ENCODE assay signal across 2 cellular contexts in genomic region chr22:49954354-49954753, GRCh38.
TF ChIP-seq lines count a peak whose summit lies in the region.

No MANE protein-coding gene starts in this region.

TF ChIP-seq in IMR-90, 13 proteins besides CTCF, POLR2A, EP300 and RAD21:
- TF ChIP-seq SMC3 (IDR thresholded peaks at IDR 0.05; ENCODE audit: low read depth, low read length) (no peak), NFE2L2 (IDR thresholded peaks at IDR 0.05; ENCODE audit: low read depth, low read length) (no peak), FOS (IDR thresholded peaks at IDR 0.05; ENCODE audit: low read depth, low read length) (no peak), ELK1 (IDR thresholded peaks at IDR 0.05; ENCODE audit: borderline replicate concordance, low read depth, low read length) (no peak), BHLHE40 (IDR thresholded peaks at IDR 0.05; ENCODE audit: low read depth, low read length) (no peak), RCOR1 (IDR thresholded peaks at IDR 0.05; ENCODE audit: insufficient replicate concordance, low read length) (no peak), RFX5 (IDR thresholded peaks at IDR 0.05; ENCODE audit: low read depth, low read length) (no peak), CHD1 (IDR thresholded peaks at IDR 0.05; ENCODE audit: low read depth, low read length) (no peak), MAZ (IDR thresholded peaks at IDR 0.05; ENCODE audit: borderline replicate concordance, low read depth, low read length) (no peak), MAFK (IDR thresholded peaks at IDR 0.05; ENCODE audit: low read depth, low read length) (no peak), CEBPB (IDR thresholded peaks at IDR 0.05; ENCODE audit: low read depth, low read length) (no peak), MXI1 (IDR thresholded peaks at IDR 0.05; ENCODE audit: borderline replicate concordance, low read depth, low read length) (no peak)
- TF ChIP-seq, protein P1, sequence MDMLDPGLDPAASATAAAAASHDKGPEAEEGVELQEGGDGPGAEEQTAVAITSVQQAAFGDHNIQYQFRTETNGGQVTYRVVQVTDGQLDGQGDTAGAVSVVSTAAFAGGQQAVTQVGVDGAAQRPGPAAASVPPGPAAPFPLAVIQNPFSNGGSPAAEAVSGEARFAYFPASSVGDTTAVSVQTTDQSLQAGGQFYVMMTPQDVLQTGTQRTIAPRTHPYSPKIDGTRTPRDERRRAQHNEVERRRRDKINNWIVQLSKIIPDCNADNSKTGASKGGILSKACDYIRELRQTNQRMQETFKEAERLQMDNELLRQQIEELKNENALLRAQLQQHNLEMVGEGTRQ (IDR thresholded peaks at IDR 0.05; ENCODE audit: low read depth, low read length): no peak

TF ChIP-seq in GM23338, 12 proteins besides CTCF, POLR2A, EP300 and RAD21:
- TF ChIP-seq POLR2AphosphoS5 (IDR thresholded peaks at IDR 0.05; ENCODE audit: low read depth) (no peak), JUNB (IDR thresholded peaks at IDR 0.05; ENCODE audit: unreplicated experiment) (no peak), CREB1 (CRISPR knock-in tag; IDR thresholded peaks at IDR 0.05; ENCODE audit: low read depth) (no peak), EZH2 (IDR thresholded peaks at IDR 0.05; ENCODE audit: low read depth, unreplicated experiment) (no peak), STAT1 (IDR thresholded peaks at IDR 0.05; ENCODE audit: unreplicated experiment) (no peak), EZH2phosphoT487 (IDR thresholded peaks at IDR 0.05; ENCODE audit: unreplicated experiment) (no peak), ZNF331 (CRISPR knock-in tag; IDR thresholded peaks at IDR 0.05; ENCODE audit: low read depth) (no peak), ZNF114 (CRISPR knock-in tag; IDR thresholded peaks at IDR 0.05) (no peak), NANOG (IDR thresholded peaks at IDR 0.05; ENCODE audit: borderline replicate concordance) (no peak), ETS1 (IDR thresholded peaks at IDR 0.05) (no peak)
- TF ChIP-seq, protein P2, sequence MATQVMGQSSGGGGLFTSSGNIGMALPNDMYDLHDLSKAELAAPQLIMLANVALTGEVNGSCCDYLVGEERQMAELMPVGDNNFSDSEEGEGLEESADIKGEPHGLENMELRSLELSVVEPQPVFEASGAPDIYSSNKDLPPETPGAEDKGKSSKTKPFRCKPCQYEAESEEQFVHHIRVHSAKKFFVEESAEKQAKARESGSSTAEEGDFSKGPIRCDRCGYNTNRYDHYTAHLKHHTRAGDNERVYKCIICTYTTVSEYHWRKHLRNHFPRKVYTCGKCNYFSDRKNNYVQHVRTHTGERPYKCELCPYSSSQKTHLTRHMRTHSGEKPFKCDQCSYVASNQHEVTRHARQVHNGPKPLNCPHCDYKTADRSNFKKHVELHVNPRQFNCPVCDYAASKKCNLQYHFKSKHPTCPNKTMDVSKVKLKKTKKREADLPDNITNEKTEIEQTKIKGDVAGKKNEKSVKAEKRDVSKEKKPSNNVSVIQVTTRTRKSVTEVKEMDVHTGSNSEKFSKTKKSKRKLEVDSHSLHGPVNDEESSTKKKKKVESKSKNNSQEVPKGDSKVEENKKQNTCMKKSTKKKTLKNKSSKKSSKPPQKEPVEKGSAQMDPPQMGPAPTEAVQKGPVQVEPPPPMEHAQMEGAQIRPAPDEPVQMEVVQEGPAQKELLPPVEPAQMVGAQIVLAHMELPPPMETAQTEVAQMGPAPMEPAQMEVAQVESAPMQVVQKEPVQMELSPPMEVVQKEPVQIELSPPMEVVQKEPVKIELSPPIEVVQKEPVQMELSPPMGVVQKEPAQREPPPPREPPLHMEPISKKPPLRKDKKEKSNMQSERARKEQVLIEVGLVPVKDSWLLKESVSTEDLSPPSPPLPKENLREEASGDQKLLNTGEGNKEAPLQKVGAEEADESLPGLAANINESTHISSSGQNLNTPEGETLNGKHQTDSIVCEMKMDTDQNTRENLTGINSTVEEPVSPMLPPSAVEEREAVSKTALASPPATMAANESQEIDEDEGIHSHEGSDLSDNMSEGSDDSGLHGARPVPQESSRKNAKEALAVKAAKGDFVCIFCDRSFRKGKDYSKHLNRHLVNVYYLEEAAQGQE (IDR thresholded peaks at IDR 0.05; ENCODE audit: unreplicated experiment): no peak
- TF ChIP-seq, protein P3, sequence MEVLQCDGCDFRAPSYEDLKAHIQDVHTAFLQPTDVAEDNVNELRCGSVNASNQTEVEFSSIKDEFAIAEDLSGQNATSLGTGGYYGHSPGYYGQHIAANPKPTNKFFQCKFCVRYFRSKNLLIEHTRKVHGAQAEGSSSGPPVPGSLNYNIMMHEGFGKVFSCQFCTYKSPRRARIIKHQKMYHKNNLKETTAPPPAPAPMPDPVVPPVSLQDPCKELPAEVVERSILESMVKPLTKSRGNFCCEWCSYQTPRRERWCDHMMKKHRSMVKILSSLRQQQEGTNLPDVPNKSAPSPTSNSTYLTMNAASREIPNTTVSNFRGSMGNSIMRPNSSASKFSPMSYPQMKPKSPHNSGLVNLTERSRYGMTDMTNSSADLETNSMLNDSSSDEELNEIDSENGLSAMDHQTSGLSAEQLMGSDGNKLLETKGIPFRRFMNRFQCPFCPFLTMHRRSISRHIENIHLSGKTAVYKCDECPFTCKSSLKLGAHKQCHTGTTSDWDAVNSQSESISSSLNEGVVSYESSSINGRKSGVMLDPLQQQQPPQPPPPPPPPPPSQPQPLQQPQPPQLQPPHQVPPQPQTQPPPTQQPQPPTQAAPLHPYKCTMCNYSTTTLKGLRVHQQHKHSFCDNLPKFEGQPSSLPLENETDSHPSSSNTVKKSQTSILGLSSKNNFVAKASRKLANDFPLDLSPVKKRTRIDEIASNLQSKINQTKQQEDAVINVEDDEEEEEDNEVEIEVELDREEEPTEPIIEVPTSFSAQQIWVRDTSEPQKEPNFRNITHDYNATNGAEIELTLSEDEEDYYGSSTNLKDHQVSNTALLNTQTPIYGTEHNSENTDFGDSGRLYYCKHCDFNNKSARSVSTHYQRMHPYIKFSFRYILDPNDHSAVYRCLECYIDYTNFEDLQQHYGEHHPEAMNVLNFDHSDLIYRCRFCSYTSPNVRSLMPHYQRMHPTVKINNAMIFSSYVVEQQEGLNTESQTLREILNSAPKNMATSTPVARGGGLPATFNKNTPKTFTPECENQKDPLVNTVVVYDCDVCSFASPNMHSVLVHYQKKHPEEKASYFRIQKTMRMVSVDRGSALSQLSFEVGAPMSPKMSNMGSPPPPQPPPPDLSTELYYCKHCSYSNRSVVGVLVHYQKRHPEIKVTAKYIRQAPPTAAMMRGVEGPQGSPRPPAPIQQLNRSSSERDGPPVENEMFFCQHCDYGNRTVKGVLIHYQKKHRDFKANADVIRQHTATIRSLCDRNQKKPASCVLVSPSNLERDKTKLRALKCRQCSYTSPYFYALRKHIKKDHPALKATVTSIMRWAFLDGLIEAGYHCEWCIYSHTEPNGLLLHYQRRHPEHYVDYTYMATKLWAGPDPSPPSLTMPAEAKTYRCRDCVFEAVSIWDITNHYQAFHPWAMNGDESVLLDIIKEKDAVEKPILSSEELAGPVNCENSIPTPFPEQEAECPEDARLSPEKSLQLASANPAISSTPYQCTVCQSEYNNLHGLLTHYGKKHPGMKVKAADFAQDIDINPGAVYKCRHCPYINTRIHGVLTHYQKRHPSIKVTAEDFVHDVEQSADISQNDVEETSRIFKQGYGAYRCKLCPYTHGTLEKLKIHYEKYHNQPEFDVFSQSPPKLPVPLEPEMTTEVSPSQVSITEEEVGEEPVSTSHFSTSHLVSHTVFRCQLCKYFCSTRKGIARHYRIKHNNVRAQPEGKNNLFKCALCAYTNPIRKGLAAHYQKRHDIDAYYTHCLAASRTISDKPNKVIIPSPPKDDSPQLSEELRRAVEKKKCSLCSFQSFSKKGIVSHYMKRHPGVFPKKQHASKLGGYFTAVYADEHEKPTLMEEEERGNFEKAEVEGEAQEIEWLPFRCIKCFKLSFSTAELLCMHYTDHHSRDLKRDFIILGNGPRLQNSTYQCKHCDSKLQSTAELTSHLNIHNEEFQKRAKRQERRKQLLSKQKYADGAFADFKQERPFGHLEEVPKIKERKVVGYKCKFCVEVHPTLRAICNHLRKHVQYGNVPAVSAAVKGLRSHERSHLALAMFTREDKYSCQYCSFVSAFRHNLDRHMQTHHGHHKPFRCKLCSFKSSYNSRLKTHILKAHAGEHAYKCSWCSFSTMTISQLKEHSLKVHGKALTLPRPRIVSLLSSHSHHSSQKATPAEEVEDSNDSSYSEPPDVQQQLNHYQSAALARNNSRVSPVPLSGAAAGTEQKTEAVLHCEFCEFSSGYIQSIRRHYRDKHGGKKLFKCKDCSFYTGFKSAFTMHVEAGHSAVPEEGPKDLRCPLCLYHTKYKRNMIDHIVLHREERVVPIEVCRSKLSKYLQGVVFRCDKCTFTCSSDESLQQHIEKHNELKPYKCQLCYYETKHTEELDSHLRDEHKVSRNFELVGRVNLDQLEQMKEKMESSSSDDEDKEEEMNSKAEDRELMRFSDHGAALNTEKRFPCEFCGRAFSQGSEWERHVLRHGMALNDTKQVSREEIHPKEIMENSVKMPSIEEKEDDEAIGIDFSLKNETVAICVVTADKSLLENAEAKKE (CRISPR knock-in tag; IDR thresholded peaks at IDR 0.05): no peak
